Comparison of ENCODE assay signal across 8 cellular contexts in the genomic region with DNA sequence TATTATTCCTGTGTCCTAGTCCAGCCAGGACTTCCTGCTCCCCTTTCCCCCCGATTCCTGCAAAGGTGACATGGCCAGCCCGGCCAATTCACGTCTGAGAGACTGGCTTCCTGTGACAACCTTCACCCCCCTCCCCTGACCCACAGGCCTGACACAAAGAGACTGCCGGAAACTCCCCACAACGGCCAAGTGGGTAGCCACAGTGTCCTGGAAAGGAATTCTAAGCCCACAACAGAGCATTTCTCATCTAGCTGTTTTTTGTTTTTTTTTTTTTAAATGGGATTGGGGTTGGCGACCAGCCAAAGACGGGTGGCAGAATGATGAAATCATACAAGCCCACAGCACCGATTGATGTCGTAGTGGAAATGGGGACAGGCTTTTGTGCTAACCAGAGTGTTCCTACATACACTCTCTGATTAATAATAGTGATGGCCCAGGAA. TPM values are rescaled to one million over a fixed set of nuclear protein-coding genes. Genes with fewer than 3 reads are reported as not detected.
DNase-seq lines count a peak whose midpoint lies in the region; ATAC-seq, FAIRE-seq and TF ChIP-seq lines count a peak whose summit lies in the region.

No MANE protein-coding gene starts in this region.

- ATAC-seq in GM19395 (IDR thresholded peaks at IDR 0.05; ENCODE audit: unreplicated experiment) (no peak), GM21717 (IDR thresholded peaks at IDR 0.05; ENCODE audit: unreplicated experiment) (no peak)

- no TSS peak for BruUV-seq in MCF 10A (replicated peaks; lab: Mats Ljungman, UMichigan)

- FAIRE-seq in kidney (lab: Jason Lieb, UNC), result no peak

- TF ChIP-seq CTCF in MCF 10A (IDR thresholded peaks at IDR 0.05; ENCODE audit: unreplicated experiment), result no peak
- TF ChIP-seq CTCF in kidney (IDR thresholded peaks at IDR 0.05; ENCODE audit: borderline replicate concordance, extremely low read depth, insufficient read depth), result no peak

- CTCF ChIA-PET in MCF 10A (lab: Yijun Ruan, JAX), result interaction anchor here (0.7 kb wide), 1 partner anchor 32 kb away, joined by 3 read pairs; no protein-coding TSS in a partner anchor

- intact Hi-C loops in MCF 10A (cut with micrococcal nuclease) (no loop called here), kidney (cut with DNase I) (no loop called here)

- DNase-seq in GM03348 (ENCODE audit: low spot score) (peak; percentile 76), MCF 10A (ENCODE audit: unreplicated experiment) (peak; percentile 71), kidney (peak; percentile 84), NCI-H1436 treated with DMSO at 0.1 percent for 48 hours (lab: John Stamatoyannopoulos, UW) (no peak)
- DNase-seq in stimulated activated CD8-positive, alpha-beta memory T cell treated with anti-CD3 and anti-CD28 coated beads, Interleukin-12 subunit alpha, Interleukin-12 subunit beta, amount 100 ng/mL, for 1 hour (ENCODE audit: low read depth), result peak; percentile 59

- H3K9ac ChIP-seq in kidney (ENCODE audit: low read length in 2 of 2), result no peak overlapping the region

- no peak overlapping the region for H3K4me3 ChIP-seq in kidney (ENCODE audit: low read length in 2 of 2)

- no peaks in the 10 kb centered on the region for H3K9me3 ChIP-seq in kidney (ENCODE audit: control insufficient read depth in 1 of 2, low read length in 2 of 2)

- H3K27ac ChIP-seq in kidney (ENCODE audit: low read depth in 2 of 2, low read length in 2 of 2), result peak overlapping the region; percentile 39 to 90

- no peaks in the 10 kb centered on the region for H3K36me3 Mint-ChIP-seq in MCF 10A (ENCODE audit: insufficient read depth, unreplicated experiment)

- no peaks in the 10 kb centered on the region for H3K27me3 Mint-ChIP-seq in MCF 10A (ENCODE audit: insufficient read depth, unreplicated experiment)

- no peaks in the 10 kb centered on the region for H3K9me3 Mint-ChIP-seq in MCF 10A (ENCODE audit: unreplicated experiment)

- H3K4me1 Mint-ChIP-seq in MCF 10A (ENCODE audit: insufficient read depth, unreplicated experiment), result peaks cover 15% of the 10 kb centered on the region

- no peak overlapping the region for H3K4me3 Mint-ChIP-seq in MCF 10A (ENCODE audit: unreplicated experiment)

- H3K36me3 ChIP-seq in kidney (ENCODE audit: control insufficient read depth in 1 of 2, insufficient read depth in 2 of 2, low read length in 2 of 2), result no peaks in the 10 kb centered on the region

- POLR2A ChIA-PET in MCF 10A (lab: Yijun Ruan, JAX), result interaction anchor here (0.5 to 0.6 kb wide), 2 partner anchors 55 to 168 kb away, joined by 3 to 4 read pairs; no protein-coding TSS in a partner anchor

- H3K27ac Mint-ChIP-seq in MCF 10A (ENCODE audit: low read depth, unreplicated experiment), result peak overlapping the region; percentile 89

- peaks cover 0 to 17% of the 10 kb centered on the region in 2 donors for H3K4me1 ChIP-seq in kidney (ENCODE audit: control insufficient read depth in 1 of 2, insufficient read depth in 1 of 2, low read depth in 1 of 2, low read length in 2 of 2)

TF ChIP-seq in PFSK-1, 5 proteins besides CTCF, POLR2A, EP300 and RAD21:
- TF ChIP-seq TAF1 (IDR thresholded peaks at IDR 0.05; ENCODE audit: borderline replicate concordance, insufficient read depth, low read length) (peak; percentile 36; the same call in 1 of the 2 replicates), FOXP2 (optimal IDR thresholded peaks at IDR 0.05; ENCODE audit: borderline replicate concordance, extremely low read depth, extremely low read length, insufficient read depth) (peak; percentile 66), POLR2AphosphoS5 (IDR thresholded peaks at IDR 0.05; ENCODE audit: low read depth, low read length) (no peak)
- TF ChIP-seq, protein P1, sequence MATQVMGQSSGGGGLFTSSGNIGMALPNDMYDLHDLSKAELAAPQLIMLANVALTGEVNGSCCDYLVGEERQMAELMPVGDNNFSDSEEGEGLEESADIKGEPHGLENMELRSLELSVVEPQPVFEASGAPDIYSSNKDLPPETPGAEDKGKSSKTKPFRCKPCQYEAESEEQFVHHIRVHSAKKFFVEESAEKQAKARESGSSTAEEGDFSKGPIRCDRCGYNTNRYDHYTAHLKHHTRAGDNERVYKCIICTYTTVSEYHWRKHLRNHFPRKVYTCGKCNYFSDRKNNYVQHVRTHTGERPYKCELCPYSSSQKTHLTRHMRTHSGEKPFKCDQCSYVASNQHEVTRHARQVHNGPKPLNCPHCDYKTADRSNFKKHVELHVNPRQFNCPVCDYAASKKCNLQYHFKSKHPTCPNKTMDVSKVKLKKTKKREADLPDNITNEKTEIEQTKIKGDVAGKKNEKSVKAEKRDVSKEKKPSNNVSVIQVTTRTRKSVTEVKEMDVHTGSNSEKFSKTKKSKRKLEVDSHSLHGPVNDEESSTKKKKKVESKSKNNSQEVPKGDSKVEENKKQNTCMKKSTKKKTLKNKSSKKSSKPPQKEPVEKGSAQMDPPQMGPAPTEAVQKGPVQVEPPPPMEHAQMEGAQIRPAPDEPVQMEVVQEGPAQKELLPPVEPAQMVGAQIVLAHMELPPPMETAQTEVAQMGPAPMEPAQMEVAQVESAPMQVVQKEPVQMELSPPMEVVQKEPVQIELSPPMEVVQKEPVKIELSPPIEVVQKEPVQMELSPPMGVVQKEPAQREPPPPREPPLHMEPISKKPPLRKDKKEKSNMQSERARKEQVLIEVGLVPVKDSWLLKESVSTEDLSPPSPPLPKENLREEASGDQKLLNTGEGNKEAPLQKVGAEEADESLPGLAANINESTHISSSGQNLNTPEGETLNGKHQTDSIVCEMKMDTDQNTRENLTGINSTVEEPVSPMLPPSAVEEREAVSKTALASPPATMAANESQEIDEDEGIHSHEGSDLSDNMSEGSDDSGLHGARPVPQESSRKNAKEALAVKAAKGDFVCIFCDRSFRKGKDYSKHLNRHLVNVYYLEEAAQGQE (IDR thresholded peaks at IDR 0.05; ENCODE audit: insufficient read depth in 1 of 2, low read depth in 2 of 2, low read length in 2 of 2), result 0 out of 4 replicates have a peak, but pooled peaks of 1 of the 2 experiments have one; percentile 15

RNA-seq across cellular contexts. Expression of a gene that starts 2.8 kb away (rescaled TPM):
- polyA plus RNA-seq in PFSK-1 (2012; ENCODE audit: insufficient read length, low read depth), result 1.8 TPM
- total RNA-seq in MCF 10A (2022) (not detected in 2 replicates), kidney (35.3 TPM)
- 7.9 TPM for polyA plus RNA-seq in kidney (ENCODE audit: insufficient read depth, low read depth, low replicate concordance)

RNA-seq across cellular contexts. Expression of a gene that starts 23.0 kb away (rescaled TPM):
- 1.5 TPM for polyA plus RNA-seq in PFSK-1 (2012; ENCODE audit: insufficient read length, low read depth)
- 1.4 and 1.7 TPM in 2 replicates for total RNA-seq in MCF 10A (2022)
- total RNA-seq in kidney, result not detected
- polyA plus RNA-seq in kidney (ENCODE audit: insufficient read depth, low read depth, low replicate concordance), result not detected

RNA-seq across cellular contexts. Expression of a gene that starts 39.9 kb away (rescaled TPM):
- polyA plus RNA-seq in PFSK-1 (2012; ENCODE audit: insufficient read length, low read depth), result not detected
- not detected in 2 replicates for total RNA-seq in MCF 10A (2022)
- total RNA-seq in kidney, result not detected
- not detected for polyA plus RNA-seq in kidney (ENCODE audit: insufficient read depth, low read depth, low replicate concordance)

Comparison
In these comparisons a context has a peak if more than half of its experiments do, and no peak if none do; other contexts are left out.
1. RNA of a gene that starts 2.8 kb away (total RNA-seq): 35.3 TPM in kidney (single experiment); not detected in MCF 10A; every median in the first group is over 10 times any median in the second.